Comparison of ENCODE assay signal across 17 cellular contexts in genomic region chrX:2540426-2540942, GRCh38. TPM values are rescaled to one million over a fixed set of nuclear protein-coding genes. Genes with fewer than 3 reads are reported as not detected.
DNase-seq lines count a peak whose midpoint lies in the region; ATAC-seq and TF ChIP-seq lines count a peak whose summit lies in the region.
"Had no signal": no experiment of that assay in that cellular context is flagged by ENCODE, and none has a peak within 500 bp of the region (broad histone marks: within the 10 kb centered on the region; RNA-seq: fewer than 3 reads in every experiment).

No MANE protein-coding gene starts in this region.

- peak; percentile 23 for DNase-seq in ACHN
- DNase-seq in NCI-H226 = peak; percentile 53
- peak; percentile 3 for DNase-seq in fibroblast of villous mesenchyme (ENCODE audit: low read depth)
- peak; percentile 22 for DNase-seq in renal cortical epithelial cell (ENCODE audit: low read depth)
- DNase-seq in GOT3 (lab: John Stamatoyannopoulos, UW) = no peak
- no peak for DNase-seq in SW480 (ENCODE audit: low spot score)
- DNase-seq in omental fat pad (ENCODE audit: low spot score) = no peak
- DNase-seq: 8988T; AML-193; Calu3; CD4-positive, alpha-beta T cell; DMS79 treated with DMSO at 0.1 percent for 48 hours; GF-D8; H9; IMR-90 had no signal

- ATAC-seq in omental fat pad (ENCODE audit: low FRiP score) (no peak), GM19351 (IDR thresholded peaks at IDR 0.05; ENCODE audit: unreplicated experiment) (no peak)
- ATAC-seq: K562 had no signal

- TF ChIP-seq CTCF in fibroblast of villous mesenchyme (IDR thresholded peaks at IDR 0.05; ENCODE audit: insufficient read depth, low read depth, low read length) (no peak), omental fat pad (IDR thresholded peaks at IDR 0.05) (no peak)

- in situ Hi-C loops in ACHN (cut with HindIII; ENCODE audit: low pct_ligation_motif_present, low pct_unique_long_range_greater_than_20kb, low sequenced_read_pairs) = no loop called here

- no peak overlapping the region for H3K4me3 ChIP-seq in fibroblast of villous mesenchyme (ENCODE audit: low read depth, low read length)
- H3K4me3 ChIP-seq: K562 had no signal

RNA-seq across cellular contexts. Expression of gene DHRSX, which starts 39.7 kb away (rescaled TPM):
- total RNA-seq in fibroblast of villous mesenchyme (24.6 and 35.4 TPM in 2 replicates), renal cortical epithelial cell (16.0 and 29.9 TPM in 2 replicates), omental fat pad (10 to 100 TPM; 18.6 to 34.2 (median 21.4) TPM)

RNA-seq across cellular contexts. Expression of gene ZBED1, which starts 39.7 kb away (rescaled TPM):
- total RNA-seq in fibroblast of villous mesenchyme = 32.4 and 39.3 TPM in 2 replicates
- 45.8 and 75.3 TPM in 2 replicates for total RNA-seq in renal cortical epithelial cell
- 10 to 100 TPM; 28.3 to 46.5 (median 34.2) TPM for total RNA-seq in omental fat pad

Comparison
In these comparisons a context has a peak if more than half of its experiments do, and no peak if none do; other contexts are left out.
1. DNase-seq: peak in ACHN (single experiment), NCI-H226 (single experiment), fibroblast of villous mesenchyme (single experiment) and renal cortical epithelial cell (single experiment); none in GOT3 (single experiment), SW480 (single experiment) and omental fat pad (single experiment).